8 cellular contexts compared by ENCODE assay signal in genomic region chr9:97632992-97633858, GRCh38. TPM values are rescaled to one million over a fixed set of nuclear protein-coding genes. Genes with fewer than 3 reads are reported as not detected.
A peak's percentile ranks its signal among the peaks of the same experiment; 100 is the strongest.
DNase-seq lines count a peak whose midpoint lies in the region; ATAC-seq, FAIRE-seq and TF ChIP-seq lines count a peak whose summit lies in the region.

A gene with protein sequence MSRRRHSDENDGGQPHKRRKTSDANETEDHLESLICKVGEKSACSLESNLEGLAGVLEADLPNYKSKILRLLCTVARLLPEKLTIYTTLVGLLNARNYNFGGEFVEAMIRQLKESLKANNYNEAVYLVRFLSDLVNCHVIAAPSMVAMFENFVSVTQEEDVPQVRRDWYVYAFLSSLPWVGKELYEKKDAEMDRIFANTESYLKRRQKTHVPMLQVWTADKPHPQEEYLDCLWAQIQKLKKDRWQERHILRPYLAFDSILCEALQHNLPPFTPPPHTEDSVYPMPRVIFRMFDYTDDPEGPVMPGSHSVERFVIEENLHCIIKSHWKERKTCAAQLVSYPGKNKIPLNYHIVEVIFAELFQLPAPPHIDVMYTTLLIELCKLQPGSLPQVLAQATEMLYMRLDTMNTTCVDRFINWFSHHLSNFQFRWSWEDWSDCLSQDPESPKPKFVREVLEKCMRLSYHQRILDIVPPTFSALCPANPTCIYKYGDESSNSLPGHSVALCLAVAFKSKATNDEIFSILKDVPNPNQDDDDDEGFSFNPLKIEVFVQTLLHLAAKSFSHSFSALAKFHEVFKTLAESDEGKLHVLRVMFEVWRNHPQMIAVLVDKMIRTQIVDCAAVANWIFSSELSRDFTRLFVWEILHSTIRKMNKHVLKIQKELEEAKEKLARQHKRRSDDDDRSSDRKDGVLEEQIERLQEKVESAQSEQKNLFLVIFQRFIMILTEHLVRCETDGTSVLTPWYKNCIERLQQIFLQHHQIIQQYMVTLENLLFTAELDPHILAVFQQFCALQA (plus strand): TSS chr9:97633821. CDS start chr9:97633882, 61 bp downstream.
Gene TSTD2 (minus strand): TSS chr9:97633368. CDS start chr9:97627562, 5,806 bp downstream.

- H3K36me3 Mint-ChIP-seq in T-cell = peaks cover 7% of the 10 kb centered on the region

- H3K4me3 Mint-ChIP-seq in T-cell = peak within 1 kb of the TSS; percentile 97 to 99 (median 98)

- TF ChIP-seq POLR2A in GM12891 (IDR thresholded peaks at IDR 0.05; ENCODE audit: low read depth, low read length) (peak; percentile 49), heart left ventricle (IDR thresholded peaks at IDR 0.05) (peak in 1 of 2 donors; percentile 60), upper lobe of left lung (IDR thresholded peaks at IDR 0.05) (peak in 3 of 4 donors; percentile 76 to 93 (median 89))

- H3K4me3 ChIP-seq in heart left ventricle = peak within 1 kb of the TSS; percentile 50 to 98 (median 76)
- peak within 1 kb of the TSS; percentile 67 to 96 (median 92) for H3K4me3 ChIP-seq in upper lobe of left lung

- peaks cover 6 to 66% (median 49%) of the 10 kb centered on the region in 12 donors for H3K4me1 ChIP-seq in heart left ventricle
- H3K4me1 ChIP-seq in upper lobe of left lung = peaks cover 27 to 44% (median 38%) of the 10 kb centered on the region in 4 donors

- peak in 2 of 4 donors; percentile 28 to 58 for TF ChIP-seq EP300 in upper lobe of left lung (IDR thresholded peaks at IDR 0.05)

- CTCF ChIA-PET in T-cell (lab: Charles Lee) = interaction anchor here (0.6 to 2.0 kb wide), 13 partner anchors 12 to 776 kb away, joined by 3 to 16 read pairs (median 4); partner anchors contain the start of genes NANS (in 1 of the 2), TDRD7 (in 1 of the 2) and TRMO (in 1 of the 2)

- TF ChIP-seq CTCF in heart left ventricle (IDR thresholded peaks at IDR 0.05) = peak in 4 of 12 donors; percentile 7 to 29 (median 22)
- TF ChIP-seq CTCF in upper lobe of left lung (IDR thresholded peaks at IDR 0.05) = peak in 4 of 6 experiments; percentile 2 to 32 (median 20)

- peak within 1 kb of the TSS; percentile 86 for H3K27ac ChIP-seq in adipose tissue (ENCODE audit: low read depth, low read length)
- peak within 1 kb of the TSS; percentile 86 to 98 (median 96) for H3K27ac ChIP-seq in heart left ventricle
- peak within 1 kb of the TSS; percentile 97 to 99 (median 98) for H3K27ac ChIP-seq in upper lobe of left lung

- ATAC-seq in HG02840 (IDR thresholded peaks at IDR 0.05; ENCODE audit: low FRiP score, unreplicated experiment) = peak; percentile 90
- peak; percentile 86 to 91 (median 90) for ATAC-seq in T-cell (replicated peaks in 1 of 4)
- ATAC-seq in heart left ventricle = peak; percentile 93 to 96 (median 94)
- ATAC-seq in upper lobe of left lung (ENCODE audit: low FRiP score in 2 of 2) = peak; percentile 96 to 98

- H3K27ac Mint-ChIP-seq in T-cell = peak within 1 kb of the TSS; percentile 97 to 100

- H3K27me3 ChIP-seq in heart left ventricle = no peaks in the 10 kb centered on the region
- no peaks in the 10 kb centered on the region for H3K27me3 ChIP-seq in upper lobe of left lung

- DNase-seq in GM12891 (ENCODE audit: insufficient read length, low spot score) (peak; percentile 82), NCI-H1436 treated with DMSO at 0.1 percent for 48 hours (lab: John Stamatoyannopoulos, UW) (peak; percentile 96), T-cell (peak; percentile 89 to 96 (median 95)), heart left ventricle (peak; percentile 97 to 99 (median 98)), posterior cingulate gyrus (peak; percentile 94 to 100 (median 98)), upper lobe of left lung (peak; percentile 97 to 98)

- POLR2A ChIA-PET in T-cell (lab: Charles Lee) = interaction anchor here (0.5 to 2.1 kb wide), 17 partner anchors 10 to 1753 kb away, joined by 3 to 19 read pairs (median 4); partner anchors contain the start of genes NANS (in 1 of the 2), TRMO (in 1 of the 2), XPA (in 1 of the 2) and ZNF782 (in 1 of the 2)

- 0 to 1% (median 1%) methylated on average over 77 to 83 of the region's 83 CpGs for WGBS in adipose tissue, 3 donors
- WGBS in heart left ventricle, 4 donors = 0 to 1% (median 0%) methylated on average over 56 to 83 of the region's 83 CpGs
- WGBS in upper lobe of left lung, 2 donors = 0 to 1% methylated on average over 18 to 77 of the region's 83 CpGs

- no peaks in the 10 kb centered on the region for H3K27me3 Mint-ChIP-seq in T-cell

- H3K9me3 ChIP-seq in heart left ventricle (no peaks in the 10 kb centered on the region), upper lobe of left lung (no peaks in the 10 kb centered on the region)

- H3K9me3 Mint-ChIP-seq in T-cell = no peaks in the 10 kb centered on the region

- intact Hi-C loops in heart left ventricle (cut with DNase I) = loop anchor here in 3 of 10 donors (5.0 to 10.0 kb wide), 3 partner anchors 52 to 352 kb away; partner anchors contain the start of gene ANP32B (in 2 of the 3)
- intact Hi-C loops in posterior cingulate gyrus (cut with DNase I) = loop anchor here (10.0 kb wide), 1 partner anchor 352 kb away; the partner anchor contains the start of gene ANP32B

- FAIRE-seq in GM12891 (lab: Jason Lieb, UNC) = peak; percentile 97

- peaks cover 0 to 4% (median 0%) of the 10 kb centered on the region in 9 donors for H3K36me3 ChIP-seq in heart left ventricle
- no peaks in the 10 kb centered on the region for H3K36me3 ChIP-seq in upper lobe of left lung

- peaks cover 66 to 68% (median 68%) of the 10 kb centered on the region in 3 donors for H3K4me1 Mint-ChIP-seq in T-cell

TF ChIP-seq in GM12891, 5 proteins besides CTCF, POLR2A, EP300 and RAD21:
- TF ChIP-seq PAX5 (IDR thresholded peaks at IDR 0.05; ENCODE audit: insufficient read depth, low read length, severe bottlenecking) (peak; percentile 19), SPI1 (IDR thresholded peaks at IDR 0.05; ENCODE audit: low read depth, low read length) (no peak), POU2F2 (IDR thresholded peaks at IDR 0.05; ENCODE audit: low read depth, low read length) (no peak), TAF1 (IDR thresholded peaks at IDR 0.05; ENCODE audit: low read depth, low read length) (peak; percentile 73; the same call in 1 of the 2 replicates), POLR2AphosphoS5 (IDR thresholded peaks at IDR 0.05; ENCODE audit: low read depth, low read length) (peak; percentile 81)

RNA-seq across cellular contexts. Expression of the first gene that starts in this region (rescaled TPM):
- polyA plus RNA-seq in GM12891 (2012; ENCODE audit: low read depth, missing spikeins) = 18.2 TPM
- total RNA-seq in T-cell = 10 to 100 TPM; 31.9 to 38.7 (median 33.8) TPM
- polyA plus RNA-seq in adipose tissue = 1 to 10 TPM; 7.6 to 8.4 (median 7.9) TPM
- total RNA-seq in heart left ventricle = 10 to 100 TPM; 13.9 to 22.4 (median 19.7) TPM
- polyA plus RNA-seq in heart left ventricle = 10 to 100 TPM in 1 of 2 donors, 1 to 10 TPM in 1; 6.9 to 17.2 TPM
- total RNA-seq in upper lobe of left lung = 10 to 100 TPM; 16.3 to 51.3 (median 22.1) TPM

RNA-seq across cellular contexts. Expression of gene TSTD2, which starts in this region (rescaled TPM):
- polyA plus RNA-seq in GM12891 (2012; ENCODE audit: low read depth, missing spikeins) = 6.3 TPM
- total RNA-seq in T-cell (10 to 100 TPM; 15.4 to 24.0 (median 17.9) TPM), heart left ventricle (10 to 100 TPM; 16.5 to 32.9 (median 22.4) TPM), upper lobe of left lung (10 to 100 TPM; 10.4 to 26.0 (median 21.0) TPM)
- polyA plus RNA-seq in adipose tissue (10 to 100 TPM in 1 of 3 donors, 1 to 10 TPM in 2; 6.5 to 10.3 (median 9.8) TPM), heart left ventricle (10 to 100 TPM; 10.5 to 14.6 TPM)

Comparison
In these comparisons a context has a peak if more than half of its experiments do, and no peak if none do; other contexts are left out.
1. Peak in every context shown above with its lines: DNase-seq, ATAC-seq, H3K4me3 ChIP-seq and H3K27ac ChIP-seq.